In genomic region chr21:44526096-44526997, GRCh38 we compare ENCODE assay signal across 2 cellular contexts.
TF ChIP-seq lines count a peak whose summit lies in the region.

No MANE protein-coding gene starts in this region.

TF ChIP-seq in K562, 482 proteins besides CTCF, POLR2A, EP300 and RAD21:
- no peak for TF ChIP-seq HLTF (IDR thresholded peaks at IDR 0.05)
- no peak for TF ChIP-seq ZNF780A (CRISPR knock-in tag; IDR thresholded peaks at IDR 0.05)
- TF ChIP-seq, protein P1, sequence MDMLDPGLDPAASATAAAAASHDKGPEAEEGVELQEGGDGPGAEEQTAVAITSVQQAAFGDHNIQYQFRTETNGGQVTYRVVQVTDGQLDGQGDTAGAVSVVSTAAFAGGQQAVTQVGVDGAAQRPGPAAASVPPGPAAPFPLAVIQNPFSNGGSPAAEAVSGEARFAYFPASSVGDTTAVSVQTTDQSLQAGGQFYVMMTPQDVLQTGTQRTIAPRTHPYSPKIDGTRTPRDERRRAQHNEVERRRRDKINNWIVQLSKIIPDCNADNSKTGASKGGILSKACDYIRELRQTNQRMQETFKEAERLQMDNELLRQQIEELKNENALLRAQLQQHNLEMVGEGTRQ (CRISPR knock-in tag; IDR thresholded peaks at IDR 0.05) = peak; percentile 10; the same call in 1 of the 2 replicates

TF ChIP-seq in HepG2, 621 proteins besides CTCF, POLR2A, EP300 and RAD21:
- TF ChIP-seq CEBPG (CRISPR knock-in tag; IDR thresholded peaks at IDR 0.05) = 0 out of 2 replicates have a peak, but pooled peaks have one; percentile 13
- no peak for TF ChIP-seq TBX3 (IDR thresholded peaks at IDR 0.05; ENCODE audit: borderline replicate concordance)
- TF ChIP-seq ZNF558 (CRISPR knock-in tag; IDR thresholded peaks at IDR 0.05; ENCODE audit: borderline replicate concordance) = no peak
- TF ChIP-seq, protein P2, sequence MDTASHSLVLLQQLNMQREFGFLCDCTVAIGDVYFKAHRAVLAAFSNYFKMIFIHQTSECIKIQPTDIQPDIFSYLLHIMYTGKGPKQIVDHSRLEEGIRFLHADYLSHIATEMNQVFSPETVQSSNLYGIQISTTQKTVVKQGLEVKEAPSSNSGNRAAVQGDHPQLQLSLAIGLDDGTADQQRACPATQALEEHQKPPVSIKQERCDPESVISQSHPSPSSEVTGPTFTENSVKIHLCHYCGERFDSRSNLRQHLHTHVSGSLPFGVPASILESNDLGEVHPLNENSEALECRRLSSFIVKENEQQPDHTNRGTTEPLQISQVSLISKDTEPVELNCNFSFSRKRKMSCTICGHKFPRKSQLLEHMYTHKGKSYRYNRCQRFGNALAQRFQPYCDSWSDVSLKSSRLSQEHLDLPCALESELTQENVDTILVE (CRISPR knock-in tag; IDR thresholded peaks at IDR 0.05) = no peak
- no peak for TF ChIP-seq ZNF354B (CRISPR knock-in tag; IDR thresholded peaks at IDR 0.05)
- TF ChIP-seq ZNF776 (CRISPR knock-in tag; IDR thresholded peaks at IDR 0.05) = no peak
- TF ChIP-seq HNF4G (IDR thresholded peaks at IDR 0.05; ENCODE audit: borderline replicate concordance, low read depth, low read length) = peak; percentile 44; the same call in 1 of the 2 replicates
- TF ChIP-seq HNF4G (CRISPR knock-in tag; IDR thresholded peaks at IDR 0.05; ENCODE audit: borderline replicate concordance, low read depth) = no peak
- TF ChIP-seq CENPBD1 (CRISPR knock-in tag; IDR thresholded peaks at IDR 0.05; ENCODE audit: borderline replicate concordance, low read depth) = no peak
- no peak for TF ChIP-seq ZFP36L2 (CRISPR knock-in tag; IDR thresholded peaks at IDR 0.05)
- no peak for TF ChIP-seq NCOR1 (IDR thresholded peaks at IDR 0.05; ENCODE audit: borderline replicate concordance, low read length)
- TF ChIP-seq, protein P3, sequence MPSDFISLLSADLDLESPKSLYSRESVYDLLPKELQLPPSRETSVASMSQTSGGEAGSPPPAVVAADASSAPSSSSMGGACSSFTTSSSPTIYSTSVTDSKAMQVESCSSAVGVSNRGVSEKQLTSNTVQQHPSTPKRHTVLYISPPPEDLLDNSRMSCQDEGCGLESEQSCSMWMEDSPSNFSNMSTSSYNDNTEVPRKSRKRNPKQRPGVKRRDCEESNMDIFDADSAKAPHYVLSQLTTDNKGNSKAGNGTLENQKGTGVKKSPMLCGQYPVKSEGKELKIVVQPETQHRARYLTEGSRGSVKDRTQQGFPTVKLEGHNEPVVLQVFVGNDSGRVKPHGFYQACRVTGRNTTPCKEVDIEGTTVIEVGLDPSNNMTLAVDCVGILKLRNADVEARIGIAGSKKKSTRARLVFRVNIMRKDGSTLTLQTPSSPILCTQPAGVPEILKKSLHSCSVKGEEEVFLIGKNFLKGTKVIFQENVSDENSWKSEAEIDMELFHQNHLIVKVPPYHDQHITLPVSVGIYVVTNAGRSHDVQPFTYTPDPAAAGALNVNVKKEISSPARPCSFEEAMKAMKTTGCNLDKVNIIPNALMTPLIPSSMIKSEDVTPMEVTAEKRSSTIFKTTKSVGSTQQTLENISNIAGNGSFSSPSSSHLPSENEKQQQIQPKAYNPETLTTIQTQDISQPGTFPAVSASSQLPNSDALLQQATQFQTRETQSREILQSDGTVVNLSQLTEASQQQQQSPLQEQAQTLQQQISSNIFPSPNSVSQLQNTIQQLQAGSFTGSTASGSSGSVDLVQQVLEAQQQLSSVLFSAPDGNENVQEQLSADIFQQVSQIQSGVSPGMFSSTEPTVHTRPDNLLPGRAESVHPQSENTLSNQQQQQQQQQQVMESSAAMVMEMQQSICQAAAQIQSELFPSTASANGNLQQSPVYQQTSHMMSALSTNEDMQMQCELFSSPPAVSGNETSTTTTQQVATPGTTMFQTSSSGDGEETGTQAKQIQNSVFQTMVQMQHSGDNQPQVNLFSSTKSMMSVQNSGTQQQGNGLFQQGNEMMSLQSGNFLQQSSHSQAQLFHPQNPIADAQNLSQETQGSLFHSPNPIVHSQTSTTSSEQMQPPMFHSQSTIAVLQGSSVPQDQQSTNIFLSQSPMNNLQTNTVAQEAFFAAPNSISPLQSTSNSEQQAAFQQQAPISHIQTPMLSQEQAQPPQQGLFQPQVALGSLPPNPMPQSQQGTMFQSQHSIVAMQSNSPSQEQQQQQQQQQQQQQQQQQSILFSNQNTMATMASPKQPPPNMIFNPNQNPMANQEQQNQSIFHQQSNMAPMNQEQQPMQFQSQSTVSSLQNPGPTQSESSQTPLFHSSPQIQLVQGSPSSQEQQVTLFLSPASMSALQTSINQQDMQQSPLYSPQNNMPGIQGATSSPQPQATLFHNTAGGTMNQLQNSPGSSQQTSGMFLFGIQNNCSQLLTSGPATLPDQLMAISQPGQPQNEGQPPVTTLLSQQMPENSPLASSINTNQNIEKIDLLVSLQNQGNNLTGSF (CRISPR knock-in tag; IDR thresholded peaks at IDR 0.05) = no peak
- TF ChIP-seq MED8 (CRISPR knock-in tag; IDR thresholded peaks at IDR 0.05; ENCODE audit: insufficient replicate concordance) = no peak
- TF ChIP-seq ZNF746 (CRISPR knock-in tag; IDR thresholded peaks at IDR 0.05) = no peak
- TF ChIP-seq ZNF83 (CRISPR knock-in tag; IDR thresholded peaks at IDR 0.05; ENCODE audit: borderline replicate concordance) = no peak
- TF ChIP-seq HNF4A (CRISPR knock-in tag; IDR thresholded peaks at IDR 0.05) = peak; percentile 83
- TF ChIP-seq SETDB1 (CRISPR knock-in tag; IDR thresholded peaks at IDR 0.05; ENCODE audit: borderline replicate concordance) = no peak
- no peak for TF ChIP-seq SKI (IDR thresholded peaks at IDR 0.05; ENCODE audit: partially characterized antibody)
- no peak for TF ChIP-seq SMYD3 (CRISPR knock-in tag; IDR thresholded peaks at IDR 0.05)
- no peak for TF ChIP-seq PAX8 (CRISPR knock-in tag; IDR thresholded peaks at IDR 0.05; ENCODE audit: borderline replicate concordance)
- TF ChIP-seq ATF7 (IDR thresholded peaks at IDR 0.05) = peak; percentile 80; the same call in 1 of the 2 replicates
- TF ChIP-seq ATF7 (CRISPR knock-in tag; IDR thresholded peaks at IDR 0.05) = no peak
- no peak for TF ChIP-seq SMARCC2 (IDR thresholded peaks at IDR 0.05)
- no peak for TF ChIP-seq NR2C2 (CRISPR knock-in tag; IDR thresholded peaks at IDR 0.05; ENCODE audit: borderline replicate concordance)
- TF ChIP-seq ZNF574 (CRISPR knock-in tag; IDR thresholded peaks at IDR 0.05) = 0 out of 2 replicates have a peak, but pooled peaks have one; percentile 10
- TF ChIP-seq IKZF1 (IDR thresholded peaks at IDR 0.05) = no peak
- TF ChIP-seq HOXA3 (CRISPR knock-in tag; IDR thresholded peaks at IDR 0.05) = peak; percentile 28; the same call in 1 of the 2 replicates
- TF ChIP-seq ZFP36 (IDR thresholded peaks at IDR 0.05; ENCODE audit: borderline replicate concordance, low read depth, low read length, partially characterized antibody) = no peak
- peak; percentile 85 for TF ChIP-seq CEBPB (IDR thresholded peaks at IDR 0.05; ENCODE audit: borderline replicate concordance, low read depth, low read length)
- TF ChIP-seq TRIM24 (CRISPR knock-in tag; IDR thresholded peaks at IDR 0.05) = no peak
